Comparison of ENCODE assay signal across 8 cellular contexts in genomic region chr7:150045596-150045995, GRCh38.
DNase-seq lines count a peak whose midpoint lies in the region; ATAC-seq and TF ChIP-seq lines count a peak whose summit lies in the region.
"Not testable (repeated sequence)": the region's sequence is repeated elsewhere in the genome, so short reads cannot be mapped to it uniquely, and the experiment has no call there.

No MANE protein-coding gene starts in this region.

- not testable (repeated sequence) for H3K9me3 Mint-ChIP-seq in H9; MCF 10A (ENCODE audit: unreplicated experiment); type B pancreatic cell

- H3K27ac ChIP-seq in C4-2B; H9 (ENCODE audit: insufficient read length, low read depth, low read length); SK-N-SH (ENCODE audit: low read depth in 2 of 2, low read length in 1 of 2); right lobe of liver: not testable (repeated sequence)

- TF ChIP-seq CTCF in C4-2B (conservative IDR thresholded peaks at IDR 0.05) = peak; percentile 44
- TF ChIP-seq CTCF in H9 (conservative IDR thresholded peaks at IDR 0.05) = peak; percentile 46
- TF ChIP-seq CTCF in SK-N-SH (IDR thresholded peaks at IDR 0.05) = peak; percentile 53
- TF ChIP-seq CTCF in MCF 10A (IDR thresholded peaks at IDR 0.05; ENCODE audit: unreplicated experiment) = peak; percentile 26
- peak in 3 of 4 donors; percentile 16 to 39 (median 35) for TF ChIP-seq CTCF in right lobe of liver (IDR thresholded peaks at IDR 0.05)
- TF ChIP-seq CTCF in type B pancreatic cell (conservative IDR thresholded peaks at IDR 0.05) = peak; percentile 34

- not testable (repeated sequence) for H4K91ac ChIP-seq in H9 (ENCODE audit: insufficient read length, low read depth, low read length)

- not testable (repeated sequence) for H3K9me2 ChIP-seq in SK-N-SH

- CTCF ChIA-PET in SK-N-SH (lab: Yijun Ruan, JAX) = interaction anchor here (1.3 to 1.7 kb wide), 3 partner anchors 161 to 239 kb away, joined by 3 to 8 read pairs (median 5); no protein-coding TSS in a partner anchor
- CTCF ChIA-PET in MCF 10A (lab: Yijun Ruan, JAX) = not testable (repeated sequence)

- ATAC-seq in right lobe of liver = not testable (repeated sequence)

- H4K8ac ChIP-seq in H9 (replicated peaks; ENCODE audit: insufficient read length, low read depth, low read length) = not testable (repeated sequence)

- not testable (repeated sequence) for H3K4me1 ChIP-seq in H9 (ENCODE audit: insufficient read depth, low read length); SK-N-SH (ENCODE audit: control insufficient read depth in 1 of 2, insufficient read depth in 2 of 2, low read depth in 1 of 2, low read length in 1 of 2); right lobe of liver

- H3F3A ChIP-seq in SK-N-SH (replicated peaks; ENCODE audit: insufficient read depth) = not testable (repeated sequence)

- not testable (repeated sequence) for H2BK15ac ChIP-seq in H9 (ENCODE audit: low read depth, low read length)

- not testable (repeated sequence) for BruUV-seq in MCF 10A (replicated peaks; lab: Mats Ljungman, UMichigan)

- not testable (repeated sequence) for H3K23ac ChIP-seq in H9 (ENCODE audit: insufficient read length, low read depth, low read length)

- H3K36me3 ChIP-seq in SK-N-SH (replicated peaks in 1 of 2; ENCODE audit: control insufficient read depth in 1 of 2, insufficient read depth in 2 of 2, low read length in 1 of 2); right lobe of liver: not testable (repeated sequence)

- not testable (repeated sequence) for H3K4ac ChIP-seq in H9 (ENCODE audit: low read depth, low read length)

- not testable (repeated sequence) for H4K20me1 ChIP-seq in H9 (ENCODE audit: control insufficient read depth, insufficient read depth, insufficient read length); SK-N-SH (ENCODE audit: insufficient read depth)

- H3K79me2 ChIP-seq in H9 (ENCODE audit: insufficient read depth, low read length); SK-N-SH (ENCODE audit: insufficient read depth): not testable (repeated sequence)

- not testable (repeated sequence) for H2AK5ac ChIP-seq in H9 (ENCODE audit: insufficient read length, low read length)

- WGBS in H9 (ENCODE audit: extremely low coverage, insufficient read length, low lambda C conversion rate) = no CpG with 5 or more reads among the region's 2 CpGs
- WGBS in SK-N-SH (ENCODE audit: low lambda C conversion rate) = 2% methylated on average over 2 of the region's 2 CpGs
- WGBS in right lobe of liver (ENCODE audit: insufficient coverage, low coverage, low lambda C conversion rate, missing lambda C conversion rate) = 25% methylated on average over 2 of the region's 2 CpGs

- H3K27me3 ChIP-seq in H9 (ENCODE audit: insufficient read depth, low read length); right lobe of liver: not testable (repeated sequence)
- H3K27me3 ChIP-seq in SK-N-SH (ENCODE audit: insufficient read depth) = peaks cover 40% of the 10 kb centered on the region

- not testable (repeated sequence) for H3K4me2 ChIP-seq in H9 (ENCODE audit: insufficient read depth, insufficient read length, low read length); SK-N-SH

- not testable (repeated sequence) for H2BK12ac ChIP-seq in H9 (ENCODE audit: insufficient read length, low read depth, low read length)

- H2BK20ac ChIP-seq in H9 (ENCODE audit: low read depth, low read length, poor library complexity, severe bottlenecking) = not testable (repeated sequence)

- H3K14ac ChIP-seq in H9 (ENCODE audit: insufficient read depth, low read length) = not testable (repeated sequence)

- intact Hi-C loops in MCF 10A (cut with micrococcal nuclease); right lobe of liver (cut with DNase I): not testable (repeated sequence)

- peaks cover 13% of the 10 kb centered on the region for H3K23me2 ChIP-seq in H9 (ENCODE audit: insufficient read length, low read depth, low read length, poor library complexity, severe bottlenecking)

- H2BK120ac ChIP-seq in H9 (ENCODE audit: low read depth, low read length, poor library complexity, severe bottlenecking) = not testable (repeated sequence)

- H3K4me3 ChIP-seq in SK-N-SH (ENCODE audit: low read depth in 2 of 2, low read length in 1 of 2); right lobe of liver: not testable (repeated sequence)

- H3K27me3 Mint-ChIP-seq in H9 (ENCODE audit: low read depth) = peaks cover 64% of the 10 kb centered on the region
- H3K27me3 Mint-ChIP-seq in MCF 10A (ENCODE audit: insufficient read depth, unreplicated experiment) = peaks cover 11% of the 10 kb centered on the region
- H3K27me3 Mint-ChIP-seq in type B pancreatic cell = peaks cover 36% of the 10 kb centered on the region

- TF ChIP-seq EP300 in SK-N-SH (IDR thresholded peaks at IDR 0.05; ENCODE audit: borderline replicate concordance in 1 of 2, low read depth in 1 of 2, low read length in 1 of 2) = not testable (repeated sequence)

- not testable (repeated sequence) for TF ChIP-seq POLR2A in right lobe of liver (IDR thresholded peaks at IDR 0.05)

- H3K36me3 Mint-ChIP-seq in H9 (ENCODE audit: insufficient read depth in 1 of 3, low read depth in 3 of 3); MCF 10A (ENCODE audit: insufficient read depth, unreplicated experiment); type B pancreatic cell: not testable (repeated sequence)

- H3K4me3 Mint-ChIP-seq in H9; MCF 10A (ENCODE audit: unreplicated experiment); type B pancreatic cell: not testable (repeated sequence)

- H3K79me1 ChIP-seq in H9 (ENCODE audit: insufficient read depth, low read depth, low read length, poor library complexity, severe bottlenecking) = not testable (repeated sequence)

- not testable (repeated sequence) for H3T11ph ChIP-seq in H9 (ENCODE audit: low read length)

- H3K9me3 ChIP-seq in H9 (ENCODE audit: control insufficient read depth, low read depth, low read length); SK-N-SH; right lobe of liver: not testable (repeated sequence)

- not testable (repeated sequence) for H2BK5ac ChIP-seq in H9 (ENCODE audit: insufficient read length, low read length)

- H2AFZ ChIP-seq in H9 (ENCODE audit: low read length); SK-N-SH (ENCODE audit: low read depth): not testable (repeated sequence)

- not testable (repeated sequence) for H3K4me1 Mint-ChIP-seq in H9; MCF 10A (ENCODE audit: insufficient read depth, unreplicated experiment); type B pancreatic cell (ENCODE audit: unreplicated experiment)

- H3K56ac ChIP-seq in H9 (ENCODE audit: insufficient read length, low read depth, low read length) = not testable (repeated sequence)

- POLR2A ChIA-PET in SK-N-SH (lab: Yijun Ruan, JAX); MCF 10A (lab: Yijun Ruan, JAX): not testable (repeated sequence)

- H3K9ac ChIP-seq in H9 (ENCODE audit: extremely low read depth, insufficient read length, low read length); SK-N-SH: not testable (repeated sequence)

- not testable (repeated sequence) for DNase-seq in H9; SK-N-SH; MCF 10A (ENCODE audit: unreplicated experiment); right lobe of liver; type B pancreatic cell (ENCODE audit: extremely low spot score, unreplicated experiment)
- DNase-seq in NCI-H1105 treated with DMSO at 0.1 percent for 48 hours (lab: John Stamatoyannopoulos, UW) (peak; percentile 19), fibroblast of peridontal ligament (ENCODE audit: extremely low read depth) (peak; percentile 12)

- H4K5ac ChIP-seq in H9 (ENCODE audit: insufficient read length, low read depth, low read length) = not testable (repeated sequence)

- TF ChIP-seq RAD21 in SK-N-SH (IDR thresholded peaks at IDR 0.05; ENCODE audit: low read length) = peak; percentile 57

- H3K18ac ChIP-seq in H9 (ENCODE audit: insufficient read length, low read depth, low read length) = not testable (repeated sequence)

- not testable (repeated sequence) for H3K27ac Mint-ChIP-seq in H9; MCF 10A (ENCODE audit: low read depth, unreplicated experiment); type B pancreatic cell

TF ChIP-seq in SK-N-SH, 30 proteins besides CTCF, POLR2A, EP300 and RAD21:
- 0 out of 2 replicates have a peak, but pooled peaks have one; percentile 11 for TF ChIP-seq SMC3 (IDR thresholded peaks at IDR 0.05; ENCODE audit: low read depth, low read length)
